Comparison of ENCODE assay signal across 23 cellular contexts in genomic region chr7:132148876-132149275, GRCh38.
"Had no signal": no experiment of that assay in that cellular context is flagged by ENCODE, and none has a peak within 500 bp of the region (broad histone marks: within the 10 kb centered on the region; RNA-seq: fewer than 3 reads in every experiment).

No MANE protein-coding gene starts in this region.

- H3K27me3 ChIP-seq: neural progenitor cell, ovary, right lobe of liver, sigmoid colon, stomach, testis, tibial artery, transverse colon, upper lobe of left lung, vagina had no signal

- H3K4me3 ChIP-seq: neural progenitor cell, ovary, psoas muscle, right lobe of liver, sigmoid colon, stomach, testis, tibial artery, transverse colon, upper lobe of left lung, vagina had no signal

- H3K9ac ChIP-seq: neural progenitor cell, parathyroid adenoma had no signal

- H3K79me2 ChIP-seq: parathyroid adenoma had no signal

- DNase-seq: naive thymus-derived CD8-positive, alpha-beta T cell; occipital lobe; ovary; psoas muscle; right cardiac atrium; right lobe of liver; sigmoid colon; small intestine; stimulated activated CD4-positive, alpha-beta T cell treated with anti-CD3 and anti-CD28 coated beads, Interleukin-15, amount 100 ng/mL, for 24 hours; stimulated activated CD4-positive, alpha-beta T cell treated with anti-CD3 and anti-CD28 coated beads, Interleukin-2, amount 100 ng/mL, for 24 hours; stimulated activated CD4-positive, alpha-beta T cell treated with anti-CD3 and anti-CD28 coated beads, Interleukin-2, amount 100 ng/mL, for 48 hours; stimulated activated CD4-positive, alpha-beta T cell treated with anti-CD3 and anti-CD28 coated beads, Interleukin-4, amount 100 ng/mL, for 24 hours; stimulated activated naive B cell treated with anti-CD40 and anti-IgM and Interleukin-4, amounts not matched to agents 10 μg/mL and 1 μg/mL and 100 μg/mL, for 72 hours; stimulated activated naive CD4-positive, alpha-beta T cell treated with Interleukin-2 at 50 U/mL for 16 hours; stomach; testis; tibial artery; transverse colon; upper lobe of left lung had no signal

- H3K4me1 ChIP-seq: neural progenitor cell, parathyroid adenoma, psoas muscle, right lobe of liver, stomach, testis, transverse colon, upper lobe of left lung, vagina had no signal

- H3K9me3 ChIP-seq: ovary, psoas muscle, right lobe of liver, sigmoid colon, stomach, testis, tibial artery, transverse colon, upper lobe of left lung, vagina had no signal

- H3K36me3 ChIP-seq: neural progenitor cell, ovary, right lobe of liver, sigmoid colon, stomach, tibial artery, transverse colon, upper lobe of left lung, vagina had no signal

- H3K27ac ChIP-seq: neural progenitor cell, ovary, parathyroid adenoma, psoas muscle, right lobe of liver, sigmoid colon, stomach, testis, tibial artery, transverse colon, upper lobe of left lung, vagina had no signal

- H3K4me2 ChIP-seq: neural progenitor cell had no signal

- H2AFZ ChIP-seq: neural progenitor cell, parathyroid adenoma had no signal

- ATAC-seq: naive thymus-derived CD8-positive, alpha-beta T cell; psoas muscle; right cardiac atrium; right lobe of liver; stimulated activated effector memory CD8-positive, alpha-beta T cell treated with anti-CD3 and anti-CD28 coated beads, Interleukin-12 subunit alpha, Interleukin-12 subunit beta, amount 100 ng/mL, for 72 hours; stimulated activated naive B cell treated with anti-CD40 and anti-IgM and Interleukin-4, amounts not matched to agents 10 μg/mL and 1 μg/mL and 100 μg/mL, for 72 hours had no signal
